10 cellular contexts compared by ENCODE assay signal in the genomic region with DNA sequence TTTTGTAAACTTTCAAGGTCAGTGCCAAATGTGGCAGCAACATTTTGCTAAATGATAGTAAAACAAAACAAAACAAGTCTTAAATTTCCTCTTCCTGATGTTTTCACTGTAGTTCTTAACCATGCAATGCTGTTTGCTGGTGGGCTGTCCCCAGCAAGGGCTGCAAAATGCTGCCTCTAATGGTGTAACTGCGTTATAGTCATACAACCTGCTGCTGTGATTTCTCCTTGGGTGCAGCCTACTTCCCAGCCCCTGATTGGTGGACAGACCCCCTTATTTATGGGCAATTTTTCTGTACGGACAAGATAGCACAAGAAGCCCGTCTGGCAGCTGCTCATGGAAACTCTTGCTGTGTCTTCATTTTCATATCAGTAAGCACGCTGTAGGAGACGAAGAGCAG. TPM values are rescaled to one million over a fixed set of nuclear protein-coding genes. Genes with fewer than 3 reads are reported as not detected.
DNase-seq lines count a peak whose midpoint lies in the region; ATAC-seq and TF ChIP-seq lines count a peak whose summit lies in the region.
"Had no signal": no experiment of that assay in that cellular context is flagged by ENCODE, and none has a peak within 500 bp of the region (broad histone marks: within the 10 kb centered on the region; RNA-seq: fewer than 3 reads in every experiment).

No MANE protein-coding gene starts in this region.

- ATAC-seq in GM19395 (IDR thresholded peaks at IDR 0.05; ENCODE audit: unreplicated experiment), result peak; percentile 69
- peak; percentile 69 to 74 for ATAC-seq in right cardiac atrium
- no peak for ATAC-seq in HG03457 (IDR thresholded peaks at IDR 0.05; ENCODE audit: unreplicated experiment)
- ATAC-seq in HG03521 (IDR thresholded peaks at IDR 0.05; ENCODE audit: unreplicated experiment), result no peak

- H3K4me3 ChIP-seq in A673 (ENCODE audit: low read depth, low read length, poor library complexity, severe bottlenecking) (no peak overlapping the region), Peyer's patch (no peak overlapping the region), right cardiac atrium (ENCODE audit: low read length) (no peak overlapping the region)
- H3K4me3 ChIP-seq: dorsolateral prefrontal cortex had no signal

- WGBS in right cardiac atrium, result 17% methylated on average over 5 of the region's 5 CpGs

- H3K4me1 ChIP-seq in A673 (ENCODE audit: insufficient read depth, low read length, poor library complexity, severe bottlenecking), result no peaks in the 10 kb centered on the region
- H3K4me1 ChIP-seq in Peyer's patch, result no peaks in the 10 kb centered on the region
- peaks cover 3% of the 10 kb centered on the region for H3K4me1 ChIP-seq in right cardiac atrium (ENCODE audit: control insufficient read depth, insufficient read depth, low read length)

- intact Hi-C loops in A673 (cut with micrococcal nuclease; ENCODE audit: unreplicated experiment) (no loop called here), right cardiac atrium (cut with DNase I) (loop anchor here in 1 of 4 donors (10.0 kb wide), 1 partner anchor 64 kb away; no protein-coding TSS in a partner anchor)

- H3K27ac ChIP-seq in A673 (ENCODE audit: low read depth, low read length, poor library complexity, severe bottlenecking) (no peak overlapping the region), Peyer's patch (no peak overlapping the region), right cardiac atrium (ENCODE audit: low read length) (no peak overlapping the region)
- H3K27ac ChIP-seq: dorsolateral prefrontal cortex had no signal

- H3K36me3 ChIP-seq in A673 (ENCODE audit: insufficient read depth, low read length, poor library complexity, severe bottlenecking) (no peaks in the 10 kb centered on the region), Peyer's patch (no peaks in the 10 kb centered on the region)

- DNase-seq in A673 (ENCODE audit: low spot score) (peak; percentile 30), Peyer's patch (no peak), right cardiac atrium (peak in 1 of 3 donors; percentile 22), NCI-H2081 (lab: John Stamatoyannopoulos, UW) (no peak)
- DNase-seq in stimulated activated CD4-positive, alpha-beta T cell treated with anti-CD3 and anti-CD28 coated beads, Interleukin-4, amount 100 ng/mL, for 4 hours, result no peak
- DNase-seq: GDM1 had no signal

- H3K27me3 ChIP-seq in A673 (replicated peaks; ENCODE audit: insufficient read depth, low read depth, low read length, poor library complexity) (peaks cover 13% of the 10 kb centered on the region), Peyer's patch (no peaks in the 10 kb centered on the region), right cardiac atrium (ENCODE audit: control insufficient read depth, insufficient read depth) (no peaks in the 10 kb centered on the region)

- TF ChIP-seq POLR2A in Peyer's patch (IDR thresholded peaks at IDR 0.05), result no peak

- CTCF ChIA-PET in A673 (lab: Charles Lee), result no interaction called here

- H3K9me3 ChIP-seq in A673 (ENCODE audit: low read depth, low read length, poor library complexity, severe bottlenecking) (no peaks in the 10 kb centered on the region), Peyer's patch (no peaks in the 10 kb centered on the region), right cardiac atrium (ENCODE audit: control insufficient read depth, low read length) (no peaks in the 10 kb centered on the region)

- BruUV-seq in A673 (replicated peaks; lab: Mats Ljungman, UMichigan), result no TSS peak

- POLR2A ChIA-PET in A673 (lab: Charles Lee; ENCODE audit: low non-redundant PET), result no interaction called here

- TF ChIP-seq CTCF in A673 (conservative IDR thresholded peaks at IDR 0.05; ENCODE audit: low read depth, low read length) (peak; percentile 50), Peyer's patch (IDR thresholded peaks at IDR 0.05) (peak in 4 of 6 experiments; percentile 4 to 23 (median 8))

RNA-seq across cellular contexts. Expression of gene PIP5K1B, which starts 26.6 kb away (rescaled TPM):
- total RNA-seq in A673 (2021) (not detected in 2 replicates), Peyer's patch (10 to 100 TPM; 15.7 to 60.1 (median 54.4) TPM), right cardiac atrium (10 to 100 TPM; 38.1 to 81.5 (median 70.0) TPM)
- polyA plus RNA-seq in right cardiac atrium, result 37.8 TPM

Comparison
In these comparisons a context has a peak if more than half of its experiments do, and no peak if none do; other contexts are left out.
1. ATAC-seq: peak in GM19395 (single experiment) and right cardiac atrium (2 of 2); none in HG03457 (single experiment) and HG03521 (single experiment).
2. RNA of gene PIP5K1B, which starts 26.6 kb away (total RNA-seq): 38.1 to 81.5 TPM in right cardiac atrium and 15.7 to 60.1 TPM in Peyer's patch; not detected in A673; every median in the first group is over 10 times any median in the second.